In the genomic region with DNA sequence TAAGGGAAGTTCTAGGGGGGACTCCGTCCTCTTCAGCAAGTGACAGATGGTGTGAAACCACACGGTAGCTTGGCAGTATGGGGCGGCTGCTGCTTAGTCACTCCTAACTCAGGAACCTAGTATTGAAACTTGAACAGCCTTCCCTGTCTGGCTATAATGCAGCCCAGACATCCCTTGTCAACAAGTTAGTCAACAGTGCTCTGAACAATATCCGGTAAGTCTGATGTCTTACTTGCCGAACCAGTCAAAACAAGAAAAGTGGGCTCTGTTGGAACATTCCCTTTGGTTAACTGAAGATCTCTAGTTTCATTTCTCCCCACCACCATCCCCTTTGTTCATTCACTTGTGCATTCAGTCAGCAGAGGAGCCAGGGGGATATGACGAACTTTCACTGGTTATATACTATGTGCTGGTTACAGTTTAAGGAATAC, we compare ENCODE assay signal across 9 cellular contexts. TPM values are rescaled to one million over a fixed set of nuclear protein-coding genes. Genes with fewer than 3 reads are reported as not detected.
DNase-seq lines count a peak whose midpoint lies in the region; ATAC-seq and TF ChIP-seq lines count a peak whose summit lies in the region.
"Had no signal": no experiment of that assay in that cellular context is flagged by ENCODE, and none has a peak within 500 bp of the region (broad histone marks: within the 10 kb centered on the region; RNA-seq: fewer than 3 reads in every experiment).

No MANE protein-coding gene starts in this region.

- H3K9me3 ChIP-seq in left lung: no peaks in the 10 kb centered on the region

- H3K27ac ChIP-seq in left lung: no peak overlapping the region

- TF ChIP-seq CTCF in left lung (IDR thresholded peaks at IDR 0.05): no peak

- no peaks in the 10 kb centered on the region for H3K36me3 ChIP-seq in left lung

- in situ Hi-C loops in KBM-7 (cut with MboI; ENCODE audit: low pct_unique_long_range_greater_than_20kb, low sequenced_read_pairs): no loop called here

- no peaks in the 10 kb centered on the region for H3K4me1 ChIP-seq in left lung

- peak; percentile 71 for DNase-seq in GDM1 (lab: John Stamatoyannopoulos, UW)
- peak; percentile 32 for DNase-seq in KBM-7
- DNase-seq in activated T-cell treated with anti-CD3 and anti-CD28 coated beads, Interleukin-2, amount 50 U/mL, for 48 hours: peak; percentile 70 to 77
- DNase-seq in stimulated activated CD4-positive, alpha-beta T cell treated with anti-CD3 and anti-CD28 coated beads, Interleukin-1b, Interleukin-23, amount 100 ng/mL, for 24 hours (ENCODE audit: low read depth in 4 of 4, low spot score in 1 of 4): peak in 3 of 4 experiments; percentile 10 to 58 (median 39)
- no peak for DNase-seq in left ventricle myocardium superior
- no peak for DNase-seq in left lung
- no peak for DNase-seq in occipital lobe (lab: John Stamatoyannopoulos, UW)

- intact Hi-C loops in left ventricle myocardium superior (cut with micrococcal nuclease) (no loop called here), left lung (cut with DNase I) (no loop called here)

- ATAC-seq in GM21390 (IDR thresholded peaks at IDR 0.05; ENCODE audit: unreplicated experiment) (peak; percentile 97), left ventricle myocardium superior (no peak), left lung (no peak)

- H3K27me3 ChIP-seq in left lung: no peaks in the 10 kb centered on the region

- H3K4me3 ChIP-seq in left lung: no peak overlapping the region

RNA-seq across cellular contexts. Expression of a gene that starts 18.7 kb away (rescaled TPM):
- total RNA-seq in left ventricle myocardium superior (not detected), left lung (1 to 10 TPM in 1 of 2 donors, under 1 TPM in 1; 0.92 to 3.5 TPM), occipital lobe (not detected)
- total RNA-seq: dermis microvascular lymphatic vessel endothelial cell had no signal

Comparison
In these comparisons a context has a peak if more than half of its experiments do, and no peak if none do; other contexts are left out.
1. DNase-seq: peak in GDM1 (single experiment), KBM-7 (single experiment), activated T-cell treated with anti-CD3 and anti-CD28 coated beads, Interleukin-2, amount 50 U/mL, for 48 hours (2 of 2) and stimulated activated CD4-positive, alpha-beta T cell treated with anti-CD3 and anti-CD28 coated beads, Interleukin-1b, Interleukin-23, amount 100 ng/mL, for 24 hours (3 of 4); none in left ventricle myocardium superior (single experiment), left lung (0 of 2) and occipital lobe (single experiment).